Comparison of ENCODE assay signal across 14 cellular contexts in the genomic region with DNA sequence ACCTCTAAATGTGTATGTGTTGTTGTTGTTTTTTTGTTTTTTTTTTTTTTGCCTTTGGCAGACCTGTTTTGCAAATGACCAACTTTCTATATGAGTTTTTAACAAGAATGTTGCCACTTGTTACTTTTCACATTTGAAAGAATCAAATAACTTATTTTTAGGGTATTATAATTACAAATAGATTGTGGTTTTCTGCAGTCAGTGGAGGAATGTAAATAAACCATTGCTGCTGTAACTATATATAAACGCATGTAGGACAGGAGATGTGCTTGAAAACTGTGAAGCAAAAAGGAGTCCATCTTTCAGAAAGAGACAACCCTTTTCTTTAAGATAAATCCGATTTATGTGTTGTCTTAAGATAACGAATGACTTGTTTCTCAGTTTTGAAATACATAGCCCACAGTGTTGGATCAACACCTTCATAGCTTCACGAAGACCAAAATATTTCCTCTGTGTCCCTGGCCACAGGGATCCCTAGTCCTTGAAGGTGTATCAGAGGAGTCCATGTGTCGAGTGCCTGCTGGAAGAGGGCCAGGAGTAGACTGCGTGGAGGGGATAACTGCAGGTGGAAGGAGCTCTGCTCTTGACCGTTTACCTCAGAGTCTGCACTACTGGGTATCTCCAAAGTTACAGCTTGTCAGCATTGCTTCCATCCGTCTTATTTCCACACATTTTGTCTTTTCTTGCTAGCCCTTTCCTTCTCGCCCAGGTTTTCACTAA. TPM values are rescaled to one million over a fixed set of nuclear protein-coding genes. Genes with fewer than 3 reads are reported as not detected.
DNase-seq lines count a peak whose midpoint lies in the region; ATAC-seq and TF ChIP-seq lines count a peak whose summit lies in the region.
"Had no signal": no experiment of that assay in that cellular context is flagged by ENCODE, and none has a peak within 500 bp of the region (broad histone marks: within the 10 kb centered on the region; RNA-seq: fewer than 3 reads in every experiment).

No MANE protein-coding gene starts in this region.

- intact Hi-C loops in stomach (cut with DNase I; ENCODE audit: low total_unique reads): no loop called here

- no peak for TF ChIP-seq EP300 in stomach (IDR thresholded peaks at IDR 0.05)

- no peaks in the 10 kb centered on the region for H3K27me3 Mint-ChIP-seq in activated naive CD4-positive, alpha-beta T cell treated with anti-CD3 and anti-CD28 coated beads, Interleukin-2, amount 10 ng/mL, durations not matched to agents 7 days and 5 days
- no peaks in the 10 kb centered on the region for H3K27me3 Mint-ChIP-seq in chondrocyte (ENCODE audit: low read depth)
- no peaks in the 10 kb centered on the region for H3K27me3 Mint-ChIP-seq in stimulated activated naive CD8-positive, alpha-beta T cell treated with anti-CD3 and anti-CD28 coated beads, Interleukin-15, amount 100 ng/mL, for 72 hours
- H3K27me3 Mint-ChIP-seq: progenitor cell of endocrine pancreas had no signal

- H3K9me3 ChIP-seq in WERI-Rb-1 (ENCODE audit: severe bottlenecking) (no peaks in the 10 kb centered on the region), stomach (no peaks in the 10 kb centered on the region)

- H3K9me3 Mint-ChIP-seq in activated naive CD4-positive, alpha-beta T cell treated with anti-CD3 and anti-CD28 coated beads, Interleukin-2, amount 10 ng/mL, durations not matched to agents 7 days and 5 days: no peaks in the 10 kb centered on the region
- no peaks in the 10 kb centered on the region for H3K9me3 Mint-ChIP-seq in chondrocyte (ENCODE audit: low read depth)
- H3K9me3 Mint-ChIP-seq in stimulated activated naive CD8-positive, alpha-beta T cell treated with anti-CD3 and anti-CD28 coated beads, Interleukin-15, amount 100 ng/mL, for 72 hours: no peaks in the 10 kb centered on the region

- no peak overlapping the region for H3K4me3 ChIP-seq in WERI-Rb-1 (ENCODE audit: low read depth, low read length)
- no peak overlapping the region for H3K4me3 ChIP-seq in stomach

- DNase-seq in activated naive CD4-positive, alpha-beta T cell treated with anti-CD3 and anti-CD28 coated beads, Interleukin-2, amount 10 ng/mL, durations not matched to agents 7 days and 5 days: no peak
- DNase-seq in activated naive CD4-positive, alpha-beta T cell treated with Interleukin-2 at 50 U/mL for 16 hours: no peak
- DNase-seq in NCI-H1105 (lab: John Stamatoyannopoulos, UW): peak; percentile 19
- no peak for DNase-seq in chondrocyte (ENCODE audit: low spot score)
- DNase-seq in stimulated activated naive CD8-positive, alpha-beta T cell treated with anti-CD3 and anti-CD28 coated beads, Interleukin-15, amount 100 ng/mL, for 72 hours: no peak
- no peak for DNase-seq in WERI-Rb-1
- DNase-seq in stomach: no peak
- DNase-seq: brain microvascular endothelial cell; mammary epithelial cell; NCI-H1048; stimulated activated CD4-positive, alpha-beta T cell treated with anti-CD3 and anti-CD28 coated beads, Interleukin-2, amount 100 ng/mL, for 48 hours had no signal

- no peak for TF ChIP-seq CTCF in chondrocyte (IDR thresholded peaks at IDR 0.05)
- no peak for TF ChIP-seq CTCF in WERI-Rb-1 (IDR thresholded peaks at IDR 0.05; ENCODE audit: low read depth, low read length)
- no peak for TF ChIP-seq CTCF in stomach (IDR thresholded peaks at IDR 0.05)

- CTCF ChIA-PET in activated naive CD4-positive, alpha-beta T cell treated with anti-CD3 and anti-CD28 coated beads, Interleukin-2, amount 10 ng/mL, durations not matched to agents 7 days and 5 days (lab: Charles Lee): interaction anchor here (1.2 to 1.4 kb wide), 2 partner anchors 9 to 145 kb away, joined by 5 read pairs; partner anchors contain the start of gene ADSL

- peaks cover 28% of the 10 kb centered on the region for H3K36me3 Mint-ChIP-seq in activated naive CD4-positive, alpha-beta T cell treated with anti-CD3 and anti-CD28 coated beads, Interleukin-2, amount 10 ng/mL, durations not matched to agents 7 days and 5 days
- H3K36me3 Mint-ChIP-seq in chondrocyte (ENCODE audit: low read depth): no peaks in the 10 kb centered on the region

- H3K4me1 ChIP-seq in stomach: peaks cover 34 to 95% (median 40%) of the 10 kb centered on the region in 4 donors

- no peak overlapping the region for H3K4me3 Mint-ChIP-seq in activated naive CD4-positive, alpha-beta T cell treated with anti-CD3 and anti-CD28 coated beads, Interleukin-2, amount 10 ng/mL, durations not matched to agents 7 days and 5 days
- no peak overlapping the region for H3K4me3 Mint-ChIP-seq in chondrocyte (ENCODE audit: unreplicated experiment)
- peak overlapping the region in 1 of 2 donors; percentile 64 for H3K4me3 Mint-ChIP-seq in stimulated activated naive CD8-positive, alpha-beta T cell treated with anti-CD3 and anti-CD28 coated beads, Interleukin-15, amount 100 ng/mL, for 72 hours

- no peak for TF ChIP-seq POLR2A in stomach (IDR thresholded peaks at IDR 0.05)

- no peak for ATAC-seq in stimulated activated naive CD8-positive, alpha-beta T cell treated with anti-CD3 and anti-CD28 coated beads, Interleukin-15, amount 100 ng/mL, for 72 hours
- no peak for ATAC-seq in HG03442 (IDR thresholded peaks at IDR 0.05; ENCODE audit: unreplicated experiment)

- H3K27me3 ChIP-seq in WERI-Rb-1 (ENCODE audit: insufficient read depth, low read depth, severe bottlenecking) (no peaks in the 10 kb centered on the region), stomach (no peaks in the 10 kb centered on the region)
- H3K27me3 ChIP-seq: brain microvascular endothelial cell had no signal

- peak overlapping the region; percentile 89 for H3K27ac Mint-ChIP-seq in activated naive CD4-positive, alpha-beta T cell treated with anti-CD3 and anti-CD28 coated beads, Interleukin-2, amount 10 ng/mL, durations not matched to agents 7 days and 5 days
- peak overlapping the region; percentile 45 for H3K27ac Mint-ChIP-seq in chondrocyte (ENCODE audit: unreplicated experiment)
- peak overlapping the region; percentile 4 to 74 for H3K27ac Mint-ChIP-seq in stimulated activated naive CD8-positive, alpha-beta T cell treated with anti-CD3 and anti-CD28 coated beads, Interleukin-15, amount 100 ng/mL, for 72 hours
- H3K27ac Mint-ChIP-seq: progenitor cell of endocrine pancreas had no signal

- H3K36me3 ChIP-seq in WERI-Rb-1 (no peaks in the 10 kb centered on the region), stomach (no peaks in the 10 kb centered on the region)
- H3K36me3 ChIP-seq: brain microvascular endothelial cell had no signal

- 58 to 72% (median 69%) methylated on average over 9 of the region's 9 CpGs for WGBS in stomach, 5 donors

- no peak overlapping the region for H3K27ac ChIP-seq in WERI-Rb-1
- H3K27ac ChIP-seq in stomach: peak overlapping the region in 2 of 5 donors; percentile 68
- H3K27ac ChIP-seq: brain microvascular endothelial cell, C4-2B had no signal

- peaks cover 43% of the 10 kb centered on the region for H3K4me1 Mint-ChIP-seq in activated naive CD4-positive, alpha-beta T cell treated with anti-CD3 and anti-CD28 coated beads, Interleukin-2, amount 10 ng/mL, durations not matched to agents 7 days and 5 days
- H3K4me1 Mint-ChIP-seq in chondrocyte (ENCODE audit: low read depth): peaks cover 52% of the 10 kb centered on the region
- H3K4me1 Mint-ChIP-seq in stimulated activated naive CD8-positive, alpha-beta T cell treated with anti-CD3 and anti-CD28 coated beads, Interleukin-15, amount 100 ng/mL, for 72 hours: peaks cover 64% of the 10 kb centered on the region

RNA-seq across cellular contexts. Expression of gene TNRC6B, which starts 24.7 kb away (rescaled TPM):
- total RNA-seq in chondrocyte (30.9 to 42.8 TPM (median 35.0 TPM) in 3 replicates), stomach (100 to 1,000 TPM in 1 of 5 donors, 10 to 100 TPM in 4; 13.6 to 316 (median 47.9) TPM)
- 1 to 10 TPM in 1 of 3 donors, under 1 TPM in 2; 0.88 to 5.8 (median 0.92) TPM for polyA plus RNA-seq in stomach

Comparison
In these comparisons a context has a peak if more than half of its experiments do, and no peak if none do; other contexts are left out.
1. H3K27ac Mint-ChIP-seq: peak in every context shown above with its lines; median percentile 89 in activated naive CD4-positive, alpha-beta T cell treated with anti-CD3 and anti-CD28 coated beads, Interleukin-2, amount 10 ng/mL, durations not matched to agents 7 days and 5 days; 45 in chondrocyte; 39 in stimulated activated naive CD8-positive, alpha-beta T cell treated with anti-CD3 and anti-CD28 coated beads, Interleukin-15, amount 100 ng/mL, for 72 hours.